ENCODE assay signal across 10 cellular contexts in the genomic region with DNA sequence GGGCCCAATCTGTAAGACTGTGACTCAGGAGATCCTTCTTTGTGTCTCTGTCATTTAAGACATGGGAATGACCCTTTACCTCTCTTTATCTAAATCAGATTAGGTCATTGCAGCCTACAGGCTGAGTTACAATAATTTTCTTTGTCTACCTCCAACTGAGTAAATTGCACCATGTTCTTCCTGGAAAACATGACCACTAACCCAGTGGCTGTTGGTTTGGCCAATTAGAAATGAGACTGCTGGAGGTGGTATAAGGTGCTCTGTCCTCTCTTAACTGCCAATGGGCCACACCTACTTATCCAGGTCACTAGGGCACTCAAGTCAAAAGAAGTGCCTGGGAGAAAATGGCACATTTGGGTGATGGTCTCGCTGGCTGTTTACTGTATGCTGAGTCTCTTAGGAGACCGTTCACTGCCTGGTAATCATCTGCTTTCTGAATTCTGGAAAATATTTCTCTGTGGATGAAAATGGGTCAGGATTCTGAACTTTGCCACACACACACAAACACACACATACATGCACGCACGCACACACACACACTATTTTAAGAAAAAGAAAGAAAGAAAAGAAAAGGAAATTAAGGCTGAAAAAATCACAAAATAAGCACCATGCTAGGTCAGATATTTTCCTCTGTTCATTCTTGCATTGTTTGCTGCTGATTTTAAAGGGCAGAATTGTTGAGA. TPM values are rescaled to one million over a fixed set of nuclear protein-coding genes. Genes with fewer than 3 reads are reported as not detected.
DNase-seq lines count a peak whose midpoint lies in the region; ATAC-seq and TF ChIP-seq lines count a peak whose summit lies in the region.
"Had no signal": no experiment of that assay in that cellular context is flagged by ENCODE, and none has a peak within 500 bp of the region (broad histone marks: within the 10 kb centered on the region; RNA-seq: fewer than 3 reads in every experiment).

No MANE protein-coding gene starts in this region.

- intact Hi-C loops in A673 (cut with micrococcal nuclease; ENCODE audit: unreplicated experiment) = no loop called here

- H3K36me3 ChIP-seq in A673 (ENCODE audit: insufficient read depth, low read length, poor library complexity, severe bottlenecking) = peaks cover 16% of the 10 kb centered on the region
- H3K36me3 ChIP-seq in mesodermal cell (ENCODE audit: control insufficient read depth, insufficient read depth, low read length) = no peaks in the 10 kb centered on the region

- no peaks in the 10 kb centered on the region for H3K27me3 ChIP-seq in A673 (replicated peaks; ENCODE audit: insufficient read depth, low read depth, low read length, poor library complexity)

- no TSS peak for BruUV-seq in A673 (replicated peaks; lab: Mats Ljungman, UMichigan)

- H3K9me3 ChIP-seq in A673 (ENCODE audit: low read depth, low read length, poor library complexity, severe bottlenecking) = no peaks in the 10 kb centered on the region
- H3K9me3 ChIP-seq in mesodermal cell (ENCODE audit: control insufficient read depth, low read length) = no peaks in the 10 kb centered on the region

- H3K27ac ChIP-seq in A673 (ENCODE audit: low read depth, low read length, poor library complexity, severe bottlenecking) (peak overlapping the region; percentile 38), angular gyrus (ENCODE audit: low read depth, low read length) (peak overlapping the region; percentile 22), mesodermal cell (ENCODE audit: low read depth, low read length, severe bottlenecking) (peak overlapping the region; percentile 73)

- H3K4me3 ChIP-seq in A673 (ENCODE audit: low read depth, low read length, poor library complexity, severe bottlenecking) (no peak overlapping the region), mesodermal cell (ENCODE audit: extremely low read depth, insufficient read depth, low read length, poor library complexity, severe bottlenecking) (no peak overlapping the region)

- CTCF ChIA-PET in A673 (lab: Charles Lee) = no interaction called here

- no peak for TF ChIP-seq CTCF in A673 (conservative IDR thresholded peaks at IDR 0.05; ENCODE audit: low read depth, low read length)

- POLR2A ChIA-PET in A673 (lab: Charles Lee; ENCODE audit: low non-redundant PET) = no interaction called here

- H3K4me1 ChIP-seq in A673 (ENCODE audit: insufficient read depth, low read length, poor library complexity, severe bottlenecking) (peaks cover 72% of the 10 kb centered on the region), mesodermal cell (ENCODE audit: control insufficient read depth, insufficient read depth, low read length, poor library complexity, severe bottlenecking) (peaks cover 23% of the 10 kb centered on the region)

- WGBS in mesodermal cell (ENCODE audit: insufficient coverage in 2 of 2), 2 experiments = 80 to 100% methylated on average over 1 of the region's 4 CpGs

- no peak for ATAC-seq in GM21526 (IDR thresholded peaks at IDR 0.05; ENCODE audit: low FRiP score, unreplicated experiment)
- no peak for ATAC-seq in HG03045 (IDR thresholded peaks at IDR 0.05; ENCODE audit: unreplicated experiment)

- no peak for DNase-seq in A673 (ENCODE audit: low spot score)
- DNase-seq in HT-29 (ENCODE audit: low spot score) = peak; percentile 71
- DNase-seq in Ammon's horn (ENCODE audit: low spot score) = no peak
- no peak for DNase-seq in activated CD4-positive, CD25-positive, alpha-beta regulatory T cell (lab: John Stamatoyannopoulos, UW)
- DNase-seq: DND-41, NCI-H1694 treated with DMSO at 0.1 percent for 48 hours had no signal

RNA-seq across cellular contexts. Expression of a gene that starts 16.4 kb away (rescaled TPM):
- 61.2 and 71.8 TPM in 2 replicates for total RNA-seq in A673 (2021)
- total RNA-seq in HT-29 (2014; rRNA removed; shearing (Covaris generic)) = 61.2 and 79.2 TPM in 2 replicates
- 1.3 TPM for polyA plus RNA-seq in mesodermal cell (2013, experiment 1 of 2)
- 0.96 TPM for polyA plus RNA-seq in mesodermal cell (2013, experiment 2 of 2)

RNA-seq across cellular contexts. Expression of a gene that starts 44.8 kb away (rescaled TPM):
- total RNA-seq in A673 (2021) = 0.52 TPM in 1 of 2 replicates, not detected in the other
- total RNA-seq in HT-29 (2014; rRNA removed; shearing (Covaris generic)) = 6.2 and 7.2 TPM in 2 replicates
- not detected for polyA plus RNA-seq in mesodermal cell (2013, experiment 1 of 2)
- not detected for polyA plus RNA-seq in mesodermal cell (2013, experiment 2 of 2)

RNA-seq across cellular contexts. Expression of a gene that starts 56.1 kb away (rescaled TPM):
- 52.2 and 78.4 TPM in 2 replicates for total RNA-seq in A673 (2021)
- total RNA-seq in HT-29 (2014; rRNA removed; shearing (Covaris generic)) = 0.31 and 1.4 TPM in 2 replicates
- polyA plus RNA-seq in mesodermal cell (2013, experiment 1 of 2) = 247 TPM
- polyA plus RNA-seq in mesodermal cell (2013, experiment 2 of 2) = 188 TPM

Comparison
In these comparisons a context has a peak if more than half of its experiments do, and no peak if none do; other contexts are left out.
1. H3K27ac ChIP-seq: peak in every context shown above with its lines; median percentile 73 in mesodermal cell; 38 in A673; 22 in angular gyrus.
2. RNA of a gene that starts 56.1 kb away (total RNA-seq): 52.2 to 78.4 TPM in A673; 0.31 to 1.4 TPM in HT-29; every median in the first group is over 10 times any median in the second.